ENCODE assay signal across 14 cellular contexts in genomic region chr10:71600856-71601255, GRCh38.
A peak's percentile ranks its signal among the peaks of the same experiment; 100 is the strongest.
DNase-seq lines count a peak whose midpoint lies in the region; ATAC-seq, FAIRE-seq and TF ChIP-seq lines count a peak whose summit lies in the region.
"Had no signal": no experiment of that assay in that cellular context is flagged by ENCODE, and none has a peak within 500 bp of the region (broad histone marks: within the 10 kb centered on the region; RNA-seq: fewer than 3 reads in every experiment).

No MANE protein-coding gene starts in this region.

- peak; percentile 64 for FAIRE-seq in H54 (lab: Jason Lieb, UNC)

- no peaks in the 10 kb centered on the region for H3K9me3 Mint-ChIP-seq in CD8-positive, alpha-beta memory T cell

- WGBS in sigmoid colon, 2 donors, result 64 to 81% methylated on average over 2 of the region's 2 CpGs

- H3K4me3 Mint-ChIP-seq in CD8-positive, alpha-beta memory T cell, result no peak overlapping the region

- H3K4me1 ChIP-seq in CD8-positive, alpha-beta memory T cell (ENCODE audit: insufficient read depth, low read length), result no peaks in the 10 kb centered on the region
- peaks cover 0 to 14% (median 10%) of the 10 kb centered on the region in 4 donors for H3K4me1 ChIP-seq in sigmoid colon

- CTCF ChIA-PET in CD8-positive, alpha-beta memory T cell (lab: Charles Lee), result interaction anchor here (1.4 kb wide), 1 partner anchor 8 kb away, joined by 5 read pairs; no protein-coding TSS in a partner anchor

- peaks cover 0 to 2% of the 10 kb centered on the region in 2 donors for H3K27me3 Mint-ChIP-seq in CD8-positive, alpha-beta memory T cell

- TF ChIP-seq POLR2A in H54 (IDR thresholded peaks at IDR 0.05; ENCODE audit: low read depth, low read length) (no peak), sigmoid colon (IDR thresholded peaks at IDR 0.05) (no peak)

- peak overlapping the region in 1 of 8 donors; percentile 58 for H3K27ac Mint-ChIP-seq in CD8-positive, alpha-beta memory T cell

- POLR2A ChIA-PET in CD8-positive, alpha-beta memory T cell (lab: Charles Lee), result no interaction called here

- no peak for TF ChIP-seq CTCF in sigmoid colon (IDR thresholded peaks at IDR 0.05)

- H3K9me3 ChIP-seq in CD8-positive, alpha-beta memory T cell (ENCODE audit: low read length), result no peaks in the 10 kb centered on the region
- H3K9me3 ChIP-seq in sigmoid colon, result no peaks in the 10 kb centered on the region
- H3K9me3 ChIP-seq: body of pancreas, neutrophil had no signal

- H3K4me3 ChIP-seq in CD8-positive, alpha-beta memory T cell (ENCODE audit: low read length), result no peak overlapping the region
- no peak overlapping the region for H3K4me3 ChIP-seq in sigmoid colon
- H3K4me3 ChIP-seq: body of pancreas had no signal

- no peak for ATAC-seq in HG02840 (IDR thresholded peaks at IDR 0.05; ENCODE audit: low FRiP score, unreplicated experiment)
- ATAC-seq: body of pancreas had no signal

- H3K27ac ChIP-seq in CD8-positive, alpha-beta memory T cell (ENCODE audit: low read depth, low read length), result no peak overlapping the region
- H3K27ac ChIP-seq in sigmoid colon, result no peak overlapping the region
- H3K27ac ChIP-seq: body of pancreas, neutrophil had no signal

- DNase-seq in AG08395 (ENCODE audit: low spot score) (peak; percentile 92), H54 (ENCODE audit: insufficient read length, low spot score) (peak; percentile 61), amniotic stem cell (lab: John Stamatoyannopoulos, UW) (peak; percentile 32), iris pigment epithelial cell (ENCODE audit: low read depth) (peak; percentile 77), NCI-H187 (lab: John Stamatoyannopoulos, UW) (no peak), sigmoid colon (no peak)
- no peak for DNase-seq in CD8-positive, alpha-beta memory T cell
- DNase-seq: activated CD4-positive, alpha-beta T cell treated with anti-CD3 and anti-CD28 coated beads, Interleukin-2, amount 50 U/mL, for 48 hours; kidney glomerular epithelial cell; MV-4-11; stimulated activated CD4-positive, alpha-beta T cell treated with anti-CD3 and anti-CD28 coated beads, Interleukin-4, amount 100 ng/mL, for 1 hour had no signal

- H3K4me1 Mint-ChIP-seq in CD8-positive, alpha-beta memory T cell, result no peaks in the 10 kb centered on the region

- no peaks in the 10 kb centered on the region for H3K27me3 ChIP-seq in CD8-positive, alpha-beta memory T cell (ENCODE audit: insufficient read depth, low read length, poor library complexity, severe bottlenecking)
- no peaks in the 10 kb centered on the region for H3K27me3 ChIP-seq in sigmoid colon
- H3K27me3 ChIP-seq: body of pancreas, neutrophil had no signal

- intact Hi-C loops in sigmoid colon (cut with DNase I), result no loop called here

- TF ChIP-seq EP300 in sigmoid colon (IDR thresholded peaks at IDR 0.05), result no peak

- no peaks in the 10 kb centered on the region for H3K36me3 ChIP-seq in CD8-positive, alpha-beta memory T cell (ENCODE audit: insufficient read depth, low read length)
- no peaks in the 10 kb centered on the region for H3K36me3 ChIP-seq in sigmoid colon
- H3K36me3 ChIP-seq: neutrophil had no signal

- no peaks in the 10 kb centered on the region for H3K36me3 Mint-ChIP-seq in CD8-positive, alpha-beta memory T cell

Comparison
In these comparisons a context has a peak if more than half of its experiments do, and no peak if none do; other contexts are left out.
1. DNase-seq: peak in AG08395 (single experiment), H54 (single experiment), amniotic stem cell (single experiment) and iris pigment epithelial cell (single experiment); none in CD8-positive, alpha-beta memory T cell (0 of 5), NCI-H187 (0 of 2) and sigmoid colon (single experiment).